In genomic region chrX:15738686-15739016, GRCh38 we compare ENCODE assay signal across 1 cellular context.
TF ChIP-seq lines count a peak whose summit lies in the region.

No MANE protein-coding gene starts in this region.

TF ChIP-seq in K562, 482 proteins besides CTCF, POLR2A, EP300 and RAD21 (continued from another document):
- TF ChIP-seq, protein P1, sequence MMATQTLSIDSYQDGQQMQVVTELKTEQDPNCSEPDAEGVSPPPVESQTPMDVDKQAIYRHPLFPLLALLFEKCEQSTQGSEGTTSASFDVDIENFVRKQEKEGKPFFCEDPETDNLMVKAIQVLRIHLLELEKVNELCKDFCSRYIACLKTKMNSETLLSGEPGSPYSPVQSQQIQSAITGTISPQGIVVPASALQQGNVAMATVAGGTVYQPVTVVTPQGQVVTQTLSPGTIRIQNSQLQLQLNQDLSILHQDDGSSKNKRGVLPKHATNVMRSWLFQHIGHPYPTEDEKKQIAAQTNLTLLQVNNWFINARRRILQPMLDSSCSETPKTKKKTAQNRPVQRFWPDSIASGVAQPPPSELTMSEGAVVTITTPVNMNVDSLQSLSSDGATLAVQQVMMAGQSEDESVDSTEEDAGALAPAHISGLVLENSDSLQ (IDR thresholded peaks at IDR 0.05): no peak
- TF ChIP-seq ZNF583 (CRISPR knock-in tag; IDR thresholded peaks at IDR 0.05) (no peak), ZNF23 (CRISPR knock-in tag; IDR thresholded peaks at IDR 0.05) (no peak), HDGF (IDR thresholded peaks at IDR 0.05) (no peak), ELF2 (CRISPR knock-in tag; IDR thresholded peaks at IDR 0.05) (no peak), ELF1 (tag; IDR thresholded peaks at IDR 0.05) (no peak), FOXK2 (conservative IDR thresholded peaks at IDR 0.05 in 1 of 2, IDR thresholded peaks at IDR 0.05 in 1 of 2; ENCODE audit: low read depth in 2 of 2) (no peak), MLX (CRISPR knock-in tag; conservative IDR thresholded peaks at IDR 0.05) (no peak), MTF1 (CRISPR knock-in tag; IDR thresholded peaks at IDR 0.05; ENCODE audit: borderline replicate concordance) (no peak), EWSR1 (IDR thresholded peaks at IDR 0.05; ENCODE audit: borderline replicate concordance, low read depth, partially characterized antibody) (no peak), ZNF41 (CRISPR knock-in tag; conservative IDR thresholded peaks at IDR 0.05) (no peak)
- TF ChIP-seq, protein P2, sequence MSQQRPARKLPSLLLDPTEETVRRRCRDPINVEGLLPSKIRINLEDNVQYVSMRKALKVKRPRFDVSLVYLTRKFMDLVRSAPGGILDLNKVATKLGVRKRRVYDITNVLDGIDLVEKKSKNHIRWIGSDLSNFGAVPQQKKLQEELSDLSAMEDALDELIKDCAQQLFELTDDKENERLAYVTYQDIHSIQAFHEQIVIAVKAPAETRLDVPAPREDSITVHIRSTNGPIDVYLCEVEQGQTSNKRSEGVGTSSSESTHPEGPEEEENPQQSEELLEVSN (IDR thresholded peaks at IDR 0.05; ENCODE audit: borderline replicate concordance in 1 of 2, extremely low read depth in 1 of 2, insufficient read depth in 1 of 2, insufficient read length in 1 of 2, low read depth in 1 of 2, low read length in 1 of 2, poor library complexity in 1 of 2, severe bottlenecking in 1 of 2): no peak
